1 cellular context compared by ENCODE assay signal in the genomic region with DNA sequence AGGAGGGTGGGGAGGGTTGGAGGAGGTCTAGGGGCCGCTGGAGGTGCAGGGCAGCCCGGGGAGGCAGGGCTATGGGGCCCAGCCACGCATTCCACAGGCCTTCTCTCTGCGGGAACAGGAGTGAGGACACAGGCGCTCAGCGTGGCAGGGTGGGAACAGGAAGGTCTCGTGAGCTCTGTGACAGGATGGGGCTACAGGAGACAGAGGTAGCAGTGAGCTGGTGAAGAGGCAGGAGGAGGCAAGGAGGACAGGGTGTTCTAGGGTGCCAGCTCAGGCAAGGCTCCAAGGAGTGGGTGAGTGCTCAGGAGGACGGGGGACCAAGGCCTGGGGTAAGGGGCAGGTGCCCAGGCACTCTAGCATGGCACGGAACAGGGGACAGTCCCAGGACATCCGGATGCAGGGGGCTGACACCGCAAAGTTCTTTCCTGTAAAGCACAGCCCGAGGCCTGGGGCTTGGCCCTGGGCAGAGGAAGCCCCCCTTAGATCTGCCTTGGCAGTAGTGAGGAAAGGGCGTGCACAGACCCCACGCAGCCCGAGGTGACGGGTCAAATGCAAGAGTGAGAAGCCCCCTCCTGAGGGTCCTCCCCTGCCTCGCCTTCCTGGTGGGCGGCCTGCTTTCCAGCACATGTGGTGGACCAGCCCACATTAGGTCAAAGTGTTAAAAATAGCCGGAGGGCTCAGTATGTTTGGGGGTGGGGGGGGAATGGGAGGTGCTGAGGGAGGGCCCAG.
TF ChIP-seq lines count a peak whose summit lies in the region.

No MANE protein-coding gene starts in this region.

TF ChIP-seq in HepG2, 621 proteins besides CTCF, POLR2A, EP300 and RAD21 (continues in another document):
- TF ChIP-seq THAP11 (CRISPR knock-in tag; IDR thresholded peaks at IDR 0.05), result no peak
- TF ChIP-seq U2AF1 (optimal IDR thresholded peaks at IDR 0.05; ENCODE audit: low read depth, low read length), result peak; percentile 32
- TF ChIP-seq, protein P1, sequence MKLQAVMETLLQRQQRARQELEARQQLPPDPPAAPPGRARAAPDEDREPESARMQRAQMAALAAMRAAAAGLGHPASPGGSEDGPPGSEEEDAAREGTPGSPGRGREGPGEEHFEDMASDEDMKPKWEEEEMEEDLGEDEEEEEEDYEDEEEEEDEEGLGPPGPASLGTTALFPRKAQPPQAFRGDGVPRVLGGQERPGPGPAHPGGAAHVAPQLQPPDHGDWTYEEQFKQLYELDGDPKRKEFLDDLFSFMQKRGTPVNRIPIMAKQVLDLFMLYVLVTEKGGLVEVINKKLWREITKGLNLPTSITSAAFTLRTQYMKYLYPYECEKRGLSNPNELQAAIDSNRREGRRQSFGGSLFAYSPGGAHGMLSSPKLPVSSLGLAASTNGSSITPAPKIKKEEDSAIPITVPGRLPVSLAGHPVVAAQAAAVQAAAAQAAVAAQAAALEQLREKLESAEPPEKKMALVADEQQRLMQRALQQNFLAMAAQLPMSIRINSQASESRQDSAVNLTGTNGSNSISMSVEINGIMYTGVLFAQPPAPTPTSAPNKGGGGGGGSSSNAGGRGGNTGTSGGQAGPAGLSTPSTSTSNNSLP (IDR thresholded peaks at IDR 0.05; ENCODE audit: low read depth, low read length), result no peak
- TF ChIP-seq ELF1 (CRISPR knock-in tag; IDR thresholded peaks at IDR 0.05), result no peak
- TF ChIP-seq SIN3A (IDR thresholded peaks at IDR 0.05; ENCODE audit: borderline replicate concordance, low read depth, low read length), result no peak
- TF ChIP-seq ZSCAN29 (CRISPR knock-in tag; conservative IDR thresholded peaks at IDR 0.05), result no peak
- TF ChIP-seq HDAC2 (CRISPR knock-in tag; IDR thresholded peaks at IDR 0.05), result 0 out of 2 replicates have a peak, but pooled peaks have one; percentile 13
- no peak for TF ChIP-seq KDM3A (CRISPR knock-in tag; IDR thresholded peaks at IDR 0.05; ENCODE audit: low read depth)
- TF ChIP-seq ZFP36L2 (CRISPR knock-in tag; IDR thresholded peaks at IDR 0.05), result no peak
- TF ChIP-seq, protein P2, sequence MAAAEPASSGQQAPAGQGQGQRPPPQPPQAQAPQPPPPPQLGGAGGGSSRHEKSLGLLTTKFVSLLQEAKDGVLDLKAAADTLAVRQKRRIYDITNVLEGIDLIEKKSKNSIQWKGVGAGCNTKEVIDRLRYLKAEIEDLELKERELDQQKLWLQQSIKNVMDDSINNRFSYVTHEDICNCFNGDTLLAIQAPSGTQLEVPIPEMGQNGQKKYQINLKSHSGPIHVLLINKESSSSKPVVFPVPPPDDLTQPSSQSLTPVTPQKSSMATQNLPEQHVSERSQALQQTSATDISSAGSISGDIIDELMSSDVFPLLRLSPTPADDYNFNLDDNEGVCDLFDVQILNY (CRISPR knock-in tag; conservative IDR thresholded peaks at IDR 0.05), result no peak
- TF ChIP-seq NR1H2 (CRISPR knock-in tag; IDR thresholded peaks at IDR 0.05; ENCODE audit: borderline replicate concordance, low read depth), result no peak
- no peak for TF ChIP-seq ETV5 (CRISPR knock-in tag; IDR thresholded peaks at IDR 0.05; ENCODE audit: borderline replicate concordance)
- TF ChIP-seq, protein P3, sequence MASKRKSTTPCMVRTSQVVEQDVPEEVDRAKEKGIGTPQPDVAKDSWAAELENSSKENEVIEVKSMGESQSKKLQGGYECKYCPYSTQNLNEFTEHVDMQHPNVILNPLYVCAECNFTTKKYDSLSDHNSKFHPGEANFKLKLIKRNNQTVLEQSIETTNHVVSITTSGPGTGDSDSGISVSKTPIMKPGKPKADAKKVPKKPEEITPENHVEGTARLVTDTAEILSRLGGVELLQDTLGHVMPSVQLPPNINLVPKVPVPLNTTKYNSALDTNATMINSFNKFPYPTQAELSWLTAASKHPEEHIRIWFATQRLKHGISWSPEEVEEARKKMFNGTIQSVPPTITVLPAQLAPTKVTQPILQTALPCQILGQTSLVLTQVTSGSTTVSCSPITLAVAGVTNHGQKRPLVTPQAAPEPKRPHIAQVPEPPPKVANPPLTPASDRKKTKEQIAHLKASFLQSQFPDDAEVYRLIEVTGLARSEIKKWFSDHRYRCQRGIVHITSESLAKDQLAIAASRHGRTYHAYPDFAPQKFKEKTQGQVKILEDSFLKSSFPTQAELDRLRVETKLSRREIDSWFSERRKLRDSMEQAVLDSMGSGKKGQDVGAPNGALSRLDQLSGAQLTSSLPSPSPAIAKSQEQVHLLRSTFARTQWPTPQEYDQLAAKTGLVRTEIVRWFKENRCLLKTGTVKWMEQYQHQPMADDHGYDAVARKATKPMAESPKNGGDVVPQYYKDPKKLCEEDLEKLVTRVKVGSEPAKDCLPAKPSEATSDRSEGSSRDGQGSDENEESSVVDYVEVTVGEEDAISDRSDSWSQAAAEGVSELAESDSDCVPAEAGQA (IDR thresholded peaks at IDR 0.05; ENCODE audit: low read depth), result no peak
- TF ChIP-seq, protein P3 (CRISPR knock-in tag; IDR thresholded peaks at IDR 0.05; ENCODE audit: borderline replicate concordance), result no peak
- TF ChIP-seq, protein P4, sequence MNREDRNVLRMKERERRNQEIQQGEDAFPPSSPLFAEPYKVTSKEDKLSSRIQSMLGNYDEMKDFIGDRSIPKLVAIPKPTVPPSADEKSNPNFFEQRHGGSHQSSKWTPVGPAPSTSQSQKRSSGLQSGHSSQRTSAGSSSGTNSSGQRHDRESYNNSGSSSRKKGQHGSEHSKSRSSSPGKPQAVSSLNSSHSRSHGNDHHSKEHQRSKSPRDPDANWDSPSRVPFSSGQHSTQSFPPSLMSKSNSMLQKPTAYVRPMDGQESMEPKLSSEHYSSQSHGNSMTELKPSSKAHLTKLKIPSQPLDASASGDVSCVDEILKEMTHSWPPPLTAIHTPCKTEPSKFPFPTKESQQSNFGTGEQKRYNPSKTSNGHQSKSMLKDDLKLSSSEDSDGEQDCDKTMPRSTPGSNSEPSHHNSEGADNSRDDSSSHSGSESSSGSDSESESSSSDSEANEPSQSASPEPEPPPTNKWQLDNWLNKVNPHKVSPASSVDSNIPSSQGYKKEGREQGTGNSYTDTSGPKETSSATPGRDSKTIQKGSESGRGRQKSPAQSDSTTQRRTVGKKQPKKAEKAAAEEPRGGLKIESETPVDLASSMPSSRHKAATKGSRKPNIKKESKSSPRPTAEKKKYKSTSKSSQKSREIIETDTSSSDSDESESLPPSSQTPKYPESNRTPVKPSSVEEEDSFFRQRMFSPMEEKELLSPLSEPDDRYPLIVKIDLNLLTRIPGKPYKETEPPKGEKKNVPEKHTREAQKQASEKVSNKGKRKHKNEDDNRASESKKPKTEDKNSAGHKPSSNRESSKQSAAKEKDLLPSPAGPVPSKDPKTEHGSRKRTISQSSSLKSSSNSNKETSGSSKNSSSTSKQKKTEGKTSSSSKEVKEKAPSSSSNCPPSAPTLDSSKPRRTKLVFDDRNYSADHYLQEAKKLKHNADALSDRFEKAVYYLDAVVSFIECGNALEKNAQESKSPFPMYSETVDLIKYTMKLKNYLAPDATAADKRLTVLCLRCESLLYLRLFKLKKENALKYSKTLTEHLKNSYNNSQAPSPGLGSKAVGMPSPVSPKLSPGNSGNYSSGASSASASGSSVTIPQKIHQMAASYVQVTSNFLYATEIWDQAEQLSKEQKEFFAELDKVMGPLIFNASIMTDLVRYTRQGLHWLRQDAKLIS (CRISPR knock-in tag; IDR thresholded peaks at IDR 0.05), result no peak
- TF ChIP-seq, protein P5, sequence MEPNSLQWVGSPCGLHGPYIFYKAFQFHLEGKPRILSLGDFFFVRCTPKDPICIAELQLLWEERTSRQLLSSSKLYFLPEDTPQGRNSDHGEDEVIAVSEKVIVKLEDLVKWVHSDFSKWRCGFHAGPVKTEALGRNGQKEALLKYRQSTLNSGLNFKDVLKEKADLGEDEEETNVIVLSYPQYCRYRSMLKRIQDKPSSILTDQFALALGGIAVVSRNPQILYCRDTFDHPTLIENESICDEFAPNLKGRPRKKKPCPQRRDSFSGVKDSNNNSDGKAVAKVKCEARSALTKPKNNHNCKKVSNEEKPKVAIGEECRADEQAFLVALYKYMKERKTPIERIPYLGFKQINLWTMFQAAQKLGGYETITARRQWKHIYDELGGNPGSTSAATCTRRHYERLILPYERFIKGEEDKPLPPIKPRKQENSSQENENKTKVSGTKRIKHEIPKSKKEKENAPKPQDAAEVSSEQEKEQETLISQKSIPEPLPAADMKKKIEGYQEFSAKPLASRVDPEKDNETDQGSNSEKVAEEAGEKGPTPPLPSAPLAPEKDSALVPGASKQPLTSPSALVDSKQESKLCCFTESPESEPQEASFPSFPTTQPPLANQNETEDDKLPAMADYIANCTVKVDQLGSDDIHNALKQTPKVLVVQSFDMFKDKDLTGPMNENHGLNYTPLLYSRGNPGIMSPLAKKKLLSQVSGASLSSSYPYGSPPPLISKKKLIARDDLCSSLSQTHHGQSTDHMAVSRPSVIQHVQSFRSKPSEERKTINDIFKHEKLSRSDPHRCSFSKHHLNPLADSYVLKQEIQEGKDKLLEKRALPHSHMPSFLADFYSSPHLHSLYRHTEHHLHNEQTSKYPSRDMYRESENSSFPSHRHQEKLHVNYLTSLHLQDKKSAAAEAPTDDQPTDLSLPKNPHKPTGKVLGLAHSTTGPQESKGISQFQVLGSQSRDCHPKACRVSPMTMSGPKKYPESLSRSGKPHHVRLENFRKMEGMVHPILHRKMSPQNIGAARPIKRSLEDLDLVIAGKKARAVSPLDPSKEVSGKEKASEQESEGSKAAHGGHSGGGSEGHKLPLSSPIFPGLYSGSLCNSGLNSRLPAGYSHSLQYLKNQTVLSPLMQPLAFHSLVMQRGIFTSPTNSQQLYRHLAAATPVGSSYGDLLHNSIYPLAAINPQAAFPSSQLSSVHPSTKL (CRISPR knock-in tag; IDR thresholded peaks at IDR 0.05), result no peak
- TF ChIP-seq POLR2AphosphoS2 (IDR thresholded peaks at IDR 0.05; ENCODE audit: low read depth, low read length), result no peak
- TF ChIP-seq FOXC1 (CRISPR knock-in tag; IDR thresholded peaks at IDR 0.05; ENCODE audit: borderline replicate concordance), result no peak
- TF ChIP-seq HNRNPK (IDR thresholded peaks at IDR 0.05; ENCODE audit: low read depth, low read length, poor library complexity, severe bottlenecking), result peak; percentile 9
- no peak for TF ChIP-seq ZNF333 (CRISPR knock-in tag; IDR thresholded peaks at IDR 0.05; ENCODE audit: borderline replicate concordance)
- no peak for TF ChIP-seq NFIB (CRISPR knock-in tag; IDR thresholded peaks at IDR 0.05; ENCODE audit: borderline replicate concordance)
- TF ChIP-seq, protein P6, sequence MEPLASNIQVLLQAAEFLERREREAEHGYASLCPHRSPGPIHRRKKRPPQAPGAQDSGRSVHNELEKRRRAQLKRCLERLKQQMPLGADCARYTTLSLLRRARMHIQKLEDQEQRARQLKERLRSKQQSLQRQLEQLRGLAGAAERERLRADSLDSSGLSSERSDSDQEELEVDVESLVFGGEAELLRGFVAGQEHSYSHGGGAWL (CRISPR knock-in tag; IDR thresholded peaks at IDR 0.05), result peak; percentile 11; the same call in 1 of the 2 replicates
- TF ChIP-seq ZNF672 (CRISPR knock-in tag; IDR thresholded peaks at IDR 0.05), result no peak
- TF ChIP-seq ZNF567 (CRISPR knock-in tag; IDR thresholded peaks at IDR 0.05; ENCODE audit: borderline replicate concordance), result no peak
- no peak for TF ChIP-seq NFE2L1 (CRISPR knock-in tag; IDR thresholded peaks at IDR 0.05; ENCODE audit: borderline replicate concordance)
- TF ChIP-seq, protein P7, sequence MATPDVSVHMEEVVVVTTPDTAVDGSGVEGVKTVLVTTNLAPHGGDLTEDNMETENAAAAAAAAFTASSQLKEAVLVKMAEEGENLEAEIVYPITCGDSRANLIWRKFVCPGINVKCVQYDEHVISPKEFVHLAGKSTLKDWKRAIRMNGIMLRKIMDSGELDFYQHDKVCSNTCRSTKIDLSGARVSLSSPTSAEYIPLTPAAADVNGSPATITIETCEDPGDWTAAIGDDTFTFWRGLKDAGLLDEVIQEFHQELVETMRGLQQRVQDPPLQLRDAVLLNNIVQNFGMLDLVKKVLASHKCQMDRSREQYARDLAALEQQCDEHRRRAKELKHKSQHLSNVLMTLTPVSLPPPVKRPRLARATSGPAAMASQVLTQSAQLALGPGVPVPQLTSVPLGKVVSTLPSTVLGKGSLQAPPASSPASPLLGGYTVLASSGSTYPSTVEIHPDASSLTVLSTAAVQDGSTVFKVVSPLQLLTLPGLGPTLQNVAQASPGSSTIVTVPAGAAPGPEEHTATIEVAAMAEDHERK (CRISPR knock-in tag; IDR thresholded peaks at IDR 0.05; ENCODE audit: low read depth), result no peak
- TF ChIP-seq ATF7 (IDR thresholded peaks at IDR 0.05), result no peak
- no peak for TF ChIP-seq ATF7 (CRISPR knock-in tag; IDR thresholded peaks at IDR 0.05)
- TF ChIP-seq NFKBIZ (CRISPR knock-in tag; IDR thresholded peaks at IDR 0.05), result no peak
- no peak for TF ChIP-seq ZNF331 (CRISPR knock-in tag; IDR thresholded peaks at IDR 0.05)
- TF ChIP-seq, protein P8, sequence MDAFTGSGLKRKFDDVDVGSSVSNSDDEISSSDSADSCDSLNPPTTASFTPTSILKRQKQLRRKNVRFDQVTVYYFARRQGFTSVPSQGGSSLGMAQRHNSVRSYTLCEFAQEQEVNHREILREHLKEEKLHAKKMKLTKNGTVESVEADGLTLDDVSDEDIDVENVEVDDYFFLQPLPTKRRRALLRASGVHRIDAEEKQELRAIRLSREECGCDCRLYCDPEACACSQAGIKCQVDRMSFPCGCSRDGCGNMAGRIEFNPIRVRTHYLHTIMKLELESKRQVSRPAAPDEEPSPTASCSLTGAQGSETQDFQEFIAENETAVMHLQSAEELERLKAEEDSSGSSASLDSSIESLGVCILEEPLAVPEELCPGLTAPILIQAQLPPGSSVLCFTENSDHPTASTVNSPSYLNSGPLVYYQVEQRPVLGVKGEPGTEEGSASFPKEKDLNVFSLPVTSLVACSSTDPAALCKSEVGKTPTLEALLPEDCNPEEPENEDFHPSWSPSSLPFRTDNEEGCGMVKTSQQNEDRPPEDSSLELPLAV (CRISPR knock-in tag; conservative IDR thresholded peaks at IDR 0.05; ENCODE audit: low read depth), result no peak
- TF ChIP-seq ZNF781 (CRISPR knock-in tag; IDR thresholded peaks at IDR 0.05; ENCODE audit: borderline replicate concordance, not compliant biosample characterization), result no peak
